ENCODE assay signal across 8 cellular contexts in the genomic region with DNA sequence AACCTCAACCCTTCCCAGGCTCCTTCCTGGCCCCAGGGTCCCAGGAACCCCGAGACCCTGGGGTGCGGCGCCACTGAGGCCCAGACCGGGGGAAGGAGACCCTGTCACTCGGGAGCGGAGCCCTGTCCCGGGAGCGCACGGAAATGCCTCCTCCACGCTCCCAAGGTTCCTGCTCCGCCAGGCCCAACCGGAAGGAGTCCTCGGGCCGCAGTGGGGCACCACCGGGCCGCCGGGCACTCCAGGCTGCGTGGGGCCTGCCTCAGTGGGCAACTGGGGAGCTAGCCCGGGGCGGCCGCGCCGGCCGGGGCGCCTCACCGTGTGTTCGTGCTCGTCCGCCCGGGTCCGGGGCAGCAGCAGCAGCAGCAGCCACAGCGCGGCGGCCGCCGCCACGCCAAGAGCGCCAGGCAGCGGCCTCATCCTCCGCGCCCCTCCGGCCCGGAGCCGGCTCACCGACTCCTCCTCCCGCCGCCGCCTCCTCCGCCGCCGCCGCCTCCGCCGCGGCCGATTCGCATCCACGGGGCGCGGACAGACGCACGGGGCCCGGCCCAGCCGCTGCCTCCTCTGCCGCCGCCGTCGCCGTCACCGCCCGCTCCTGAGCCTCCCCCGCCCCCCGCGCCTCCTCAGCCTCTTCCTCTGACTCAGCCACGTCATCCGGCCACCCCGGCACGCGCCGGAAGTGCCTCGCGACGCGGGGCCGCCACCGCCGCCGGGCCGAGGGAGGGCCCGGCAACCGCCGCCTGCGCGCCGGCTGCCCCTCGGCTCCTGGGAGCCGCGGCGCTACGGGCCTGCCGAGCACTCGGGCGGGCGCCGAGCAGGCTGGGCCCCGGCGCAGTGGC. TPM values are rescaled to one million over a fixed set of nuclear protein-coding genes. Genes with fewer than 3 reads are reported as not detected.
DNase-seq lines count a peak whose midpoint lies in the region; ATAC-seq and TF ChIP-seq lines count a peak whose summit lies in the region.

TM9SF3 (minus strand) TSS at position 594 of the 836 bp plus-strand sequence; CDS start at position 417, 177 bp downstream.

- H3K27ac Mint-ChIP-seq in natural killer cell: peak within 1 kb of the TSS in 1 of 2 donors; percentile 97

- H3K4me3 ChIP-seq in HUES6 (ENCODE audit: low read depth, low read length): peak within 1 kb of the TSS; percentile 97

- peak within 1 kb of the TSS; percentile 97 for H3K4me3 Mint-ChIP-seq in natural killer cell

- ATAC-seq in GM21381 (IDR thresholded peaks at IDR 0.05; ENCODE audit: unreplicated experiment) (peak; percentile 69), natural killer cell (peak; percentile 82 to 95 (median 88))

- peaks cover 17% of the 10 kb centered on the region for H3K4me1 ChIP-seq in HUES6 (ENCODE audit: control insufficient read depth, insufficient read depth, low read length)

- peak within 1 kb of the TSS; percentile 98 for H3K27ac ChIP-seq in HUES6 (ENCODE audit: low read depth, low read length)

- peak; percentile 89 for DNase-seq in D341Med (ENCODE audit: low spot score)
- peak; percentile 89 for DNase-seq in RKO (ENCODE audit: low spot score)
- peak; percentile 86 to 87 for DNase-seq in activated T-helper 1 cell treated with anti-CD3 and anti-CD28 coated beads, Interleukin-2, amount 50 U/mL, for 16 hours (ENCODE audit: low read depth in 1 of 2, low spot score in 1 of 2)
- peak; percentile 76 for DNase-seq in fibroblast of peridontal ligament (ENCODE audit: extremely low read depth)
- peak; percentile 90 for DNase-seq in natural killer cell
- DNase-seq in stimulated activated naive CD4-positive, alpha-beta T cell treated with Interleukin-2 at 50 U/mL for 16 hours (lab: John Stamatoyannopoulos, UW): peak; percentile 93

- H3K36me3 ChIP-seq in HUES6 (ENCODE audit: control insufficient read depth, insufficient read depth, low read length): no peaks in the 10 kb centered on the region

- H3K9ac ChIP-seq in HUES6 (ENCODE audit: low read length): peak within 1 kb of the TSS; percentile 95

- peaks cover 31 to 39% of the 10 kb centered on the region in 2 donors for H3K4me1 Mint-ChIP-seq in natural killer cell

- no peaks in the 10 kb centered on the region for H3K27me3 ChIP-seq in HUES6 (ENCODE audit: control insufficient read depth, insufficient read depth, low read length)

- no peaks in the 10 kb centered on the region for H3K27me3 Mint-ChIP-seq in natural killer cell (ENCODE audit: low read depth in 2 of 2)

- H3K36me3 Mint-ChIP-seq in natural killer cell: no peaks in the 10 kb centered on the region

- intact Hi-C loops in natural killer cell (cut with micrococcal nuclease): loop anchor here (1.0 to 5.0 kb wide), 4 partner anchors 66 to 246 kb away; partner anchors contain the start of genes LCOR and PIK3AP1

- no peak for TF ChIP-seq CTCF in natural killer cell (IDR thresholded peaks at IDR 0.05)

- H3K9me3 Mint-ChIP-seq in natural killer cell: no peaks in the 10 kb centered on the region

- H3K9me3 ChIP-seq in HUES6 (ENCODE audit: control insufficient read depth, insufficient read depth, low read depth, low read length): no peaks in the 10 kb centered on the region

RNA-seq across cellular contexts. Expression of gene TM9SF3, which starts in this region (rescaled TPM):
- total RNA-seq in natural killer cell: 100 to 1,000 TPM; 113 to 119 (median 117) TPM

Comparison
In these comparisons a context has a peak if more than half of its experiments do, and no peak if none do; other contexts are left out.
1. Peak in every context shown above with its lines: DNase-seq, ATAC-seq, H3K4me3 ChIP-seq and H3K27ac ChIP-seq.